In genomic region chr12:57216014-57216891, GRCh38 we compare ENCODE assay signal across 8 cellular contexts. TPM values are rescaled to one million over a fixed set of nuclear protein-coding genes. Genes with fewer than 3 reads are reported as not detected.
DNase-seq lines count a peak whose midpoint lies in the region; ATAC-seq and TF ChIP-seq lines count a peak whose summit lies in the region.

TSS of gene NXPH4 (plus strand) at chr12:57216794. CDS start at chr12:57216970, 176 bp downstream.

- H3K27me3 ChIP-seq in hepatocyte: peaks cover 64% of the 10 kb centered on the region

- peak within 1 kb of the TSS; percentile 27 for H3K4me3 ChIP-seq in hepatocyte

- WGBS in hepatocyte (ENCODE audit: low lambda C conversion rate, missing lambda C conversion rate): 4% methylated on average over 16 of the region's 99 CpGs

- H3K4me2 ChIP-seq in hepatocyte: peak within 1 kb of the TSS; percentile 99

- no peak for ATAC-seq in GM21528 (IDR thresholded peaks at IDR 0.05; ENCODE audit: low FRiP score, unreplicated experiment)

- peak in 3 of 4 experiments; percentile 21 to 50 (median 36) for DNase-seq in activated CD4-positive, CD25-positive, alpha-beta regulatory T cell (lab: John Stamatoyannopoulos, UW)
- DNase-seq in activated CD4-positive, CD25-positive, alpha-beta regulatory T cell treated with anti-CD3 and anti-CD28 coated beads, Interleukin-2, amount 50 U/mL, for 72 hours: no peak
- DNase-seq in NCI-H774 (lab: John Stamatoyannopoulos, UW): peak; percentile 57
- DNase-seq in activated naive CD4-positive, alpha-beta T cell treated with Interleukin-2 at 50 U/mL for 16 hours: peak; percentile 66
- peak; percentile 57 for DNase-seq in hepatocyte (ENCODE audit: low spot score)
- peak; percentile 44 for DNase-seq in stimulated activated CD4-positive, alpha-beta T cell treated with anti-CD3 and anti-CD28 coated beads, Interleukin-4, amount 100 ng/mL, for 24 hours
- no peak for DNase-seq in HT-29 (ENCODE audit: low spot score)

- no peaks in the 10 kb centered on the region for H3K79me2 ChIP-seq in hepatocyte

- H3K9me3 ChIP-seq in hepatocyte (ENCODE audit: low read depth): no peaks in the 10 kb centered on the region

- TF ChIP-seq CTCF in hepatocyte (IDR thresholded peaks at IDR 0.05; ENCODE audit: poor library complexity): no peak

- no peaks in the 10 kb centered on the region for H3K9me2 ChIP-seq in hepatocyte (replicated peaks; ENCODE audit: insufficient read depth)

- H3K4me1 ChIP-seq in hepatocyte (ENCODE audit: insufficient read depth): peaks cover 41% of the 10 kb centered on the region

- H4K20me1 ChIP-seq in hepatocyte (ENCODE audit: insufficient read depth, poor library complexity, severe bottlenecking): no peaks in the 10 kb centered on the region

- no peaks in the 10 kb centered on the region for H3K36me3 ChIP-seq in hepatocyte (replicated peaks; ENCODE audit: insufficient read depth, low read depth)

- no peak within 1 kb of the TSS for H3K27ac ChIP-seq in hepatocyte

- H2AFZ ChIP-seq in hepatocyte: no peak within 1 kb of the TSS

RNA-seq across cellular contexts. Expression of gene NXPH4, which starts in this region (rescaled TPM):
- total RNA-seq in hepatocyte: 0.52 and 1.1 TPM in 2 replicates
- 2.7 and 3.3 TPM in 2 replicates for polyA plus RNA-seq in hepatocyte
- total RNA-seq in HT-29 (2014; rRNA removed; shearing (Covaris generic)): 0.97 and 2.8 TPM in 2 replicates

Comparison
In these comparisons a context has a peak if more than half of its experiments do, and no peak if none do; other contexts are left out.
1. DNase-seq: peak in activated CD4-positive, CD25-positive, alpha-beta regulatory T cell (3 of 4), NCI-H774 (single experiment), activated naive CD4-positive, alpha-beta T cell treated with Interleukin-2 at 50 U/mL for 16 hours (single experiment), hepatocyte (single experiment) and stimulated activated CD4-positive, alpha-beta T cell treated with anti-CD3 and anti-CD28 coated beads, Interleukin-4, amount 100 ng/mL, for 24 hours (single experiment); none in activated CD4-positive, CD25-positive, alpha-beta regulatory T cell treated with anti-CD3 and anti-CD28 coated beads, Interleukin-2, amount 50 U/mL, for 72 hours (single experiment) and HT-29 (single experiment).